ENCODE assay signal across 8 cellular contexts in the genomic region with DNA sequence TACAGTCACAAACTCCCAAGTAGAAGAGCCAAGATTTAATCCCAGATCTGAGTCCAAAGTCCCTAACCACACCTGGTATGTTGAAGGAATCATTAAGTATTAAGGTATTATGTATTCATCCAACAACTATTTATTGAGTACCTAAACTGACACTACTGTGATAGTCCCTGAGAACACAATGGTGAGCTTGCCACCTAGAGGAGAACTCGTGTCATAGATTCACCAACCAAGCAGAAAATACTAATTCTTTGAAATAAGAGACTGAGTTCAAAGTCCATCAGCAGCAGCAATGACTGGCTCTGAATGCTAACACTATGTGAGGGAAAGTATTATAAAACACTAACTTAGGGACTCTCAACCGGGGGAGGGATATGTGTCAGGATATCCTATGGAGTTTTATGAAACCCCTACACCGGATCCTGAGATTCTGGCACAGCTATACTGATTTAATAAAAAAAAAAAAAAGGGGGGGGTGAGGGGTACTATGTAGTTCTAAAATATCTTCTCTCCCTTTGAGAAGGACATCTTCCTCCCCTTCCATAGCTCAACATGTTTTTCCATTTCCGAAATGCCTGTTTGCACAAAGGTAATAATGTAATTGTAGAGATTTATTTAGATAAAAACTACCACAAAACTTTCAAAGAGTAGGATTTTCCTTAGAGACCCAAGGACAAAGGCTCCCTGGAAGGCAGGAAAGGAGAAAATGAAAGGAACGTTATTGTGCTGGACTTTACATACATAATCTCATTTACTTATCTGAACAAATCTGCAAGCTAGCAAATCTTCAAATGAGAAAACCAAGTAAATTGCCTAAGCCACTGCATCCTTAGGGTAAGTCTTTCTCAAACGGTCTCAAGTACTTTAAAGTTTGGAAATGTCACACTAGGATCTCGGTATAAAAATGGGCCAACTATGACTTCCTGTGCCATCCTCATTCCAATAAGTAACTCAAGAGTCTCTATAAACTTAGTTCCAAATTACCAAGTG. TPM values are rescaled to one million over a fixed set of nuclear protein-coding genes. Genes with fewer than 3 reads are reported as not detected.
A peak's percentile ranks its signal among the peaks of the same experiment; 100 is the strongest.
DNase-seq lines count a peak whose midpoint lies in the region; ATAC-seq, FAIRE-seq and TF ChIP-seq lines count a peak whose summit lies in the region.

No MANE protein-coding gene starts in this region.

- H3K27ac Mint-ChIP-seq in activated CD4-positive, alpha-beta memory T cell treated with anti-CD3 and anti-CD28 coated beads, Interleukin-2, amount 10 ng/mL, durations not matched to agents 7 days and 5 days: peak overlapping the region; percentile 84

- no peaks in the 10 kb centered on the region for H3K27me3 Mint-ChIP-seq in activated CD4-positive, alpha-beta memory T cell treated with anti-CD3 and anti-CD28 coated beads, Interleukin-2, amount 10 ng/mL, durations not matched to agents 7 days and 5 days

- 4 to 6% methylated on average over 7 of the region's 7 CpGs for WGBS in pancreas, 2 donors

- intact Hi-C loops in pancreas (cut with DNase I): no loop called here

- no peaks in the 10 kb centered on the region for H3K9me3 ChIP-seq in pancreas

- H3K27ac ChIP-seq in 22Rv1: peak overlapping the region; percentile 85
- H3K27ac ChIP-seq in pancreas: peak overlapping the region in 3 of 4 donors; percentile 77 to 90 (median 88)

- CTCF ChIA-PET in activated CD4-positive, alpha-beta memory T cell treated with anti-CD3 and anti-CD28 coated beads, Interleukin-2, amount 10 ng/mL, durations not matched to agents 7 days and 5 days (lab: Charles Lee): interaction anchor here (0.6 to 3.9 kb wide), 16 partner anchors 11 to 779 kb away, joined by 3 to 21 read pairs (median 4); a partner anchor contains a TSS

- POLR2A ChIA-PET in activated CD4-positive, alpha-beta memory T cell treated with anti-CD3 and anti-CD28 coated beads, Interleukin-2, amount 10 ng/mL, durations not matched to agents 7 days and 5 days (lab: Charles Lee): interaction anchor here (0.8 to 1.8 kb wide), 6 partner anchors 8 to 242 kb away, joined by 3 to 5 read pairs (median 3); no protein-coding TSS in a partner anchor

- no peak for FAIRE-seq in pancreas (lab: Jason Lieb, UNC)

- no peaks in the 10 kb centered on the region for H3K27me3 ChIP-seq in pancreas

- no peaks in the 10 kb centered on the region for H3K9me3 Mint-ChIP-seq in activated CD4-positive, alpha-beta memory T cell treated with anti-CD3 and anti-CD28 coated beads, Interleukin-2, amount 10 ng/mL, durations not matched to agents 7 days and 5 days

- peaks cover 59% of the 10 kb centered on the region for H3K4me1 Mint-ChIP-seq in activated CD4-positive, alpha-beta memory T cell treated with anti-CD3 and anti-CD28 coated beads, Interleukin-2, amount 10 ng/mL, durations not matched to agents 7 days and 5 days

- DNase-seq in ELR (ENCODE audit: low read depth) (peak; percentile 82), NCI-H2029 treated with DMSO at 0.1 percent for 48 hours (lab: John Stamatoyannopoulos, UW) (peak; percentile 2), fibroblast of villous mesenchyme (ENCODE audit: low read depth) (peak; percentile 78), pancreas (peak in 3 of 6 donors; percentile 40 to 59 (median 58)), T1000 (lab: John Stamatoyannopoulos, UW) (no peak)
- peak; percentile 38 for DNase-seq in activated CD4-positive, alpha-beta memory T cell treated with anti-CD3 and anti-CD28 coated beads, Interleukin-2, amount 10 ng/mL, durations not matched to agents 7 days and 5 days

- peak overlapping the region; percentile 98 for H3K4me3 Mint-ChIP-seq in activated CD4-positive, alpha-beta memory T cell treated with anti-CD3 and anti-CD28 coated beads, Interleukin-2, amount 10 ng/mL, durations not matched to agents 7 days and 5 days

- peak; percentile 39 for ATAC-seq in HG02610 (IDR thresholded peaks at IDR 0.05; ENCODE audit: unreplicated experiment)
- peak; percentile 62 to 77 (median 74) for ATAC-seq in pancreas

- H3K36me3 Mint-ChIP-seq in activated CD4-positive, alpha-beta memory T cell treated with anti-CD3 and anti-CD28 coated beads, Interleukin-2, amount 10 ng/mL, durations not matched to agents 7 days and 5 days (ENCODE audit: low read depth): peaks cover 17% of the 10 kb centered on the region

- H3K4me1 ChIP-seq in pancreas: peaks cover 27 to 53% (median 30%) of the 10 kb centered on the region in 3 donors

- TF ChIP-seq CTCF in 22Rv1 (IDR thresholded peaks at IDR 0.05) (peak; percentile 83), fibroblast of villous mesenchyme (IDR thresholded peaks at IDR 0.05; ENCODE audit: insufficient read depth, low read depth, low read length) (peak; percentile 79), pancreas (IDR thresholded peaks at IDR 0.05) (peak; percentile 39 to 59 (median 48))

- H3K4me3 ChIP-seq in fibroblast of villous mesenchyme (ENCODE audit: low read depth, low read length) (peak overlapping the region; percentile 89), pancreas (peak overlapping the region in 2 of 4 donors; percentile 89 to 90)

- no peaks in the 10 kb centered on the region for H3K36me3 ChIP-seq in pancreas

RNA-seq across cellular contexts. Expression of a gene that starts 1.5 kb away (rescaled TPM):
- total RNA-seq in activated CD4-positive, alpha-beta memory T cell treated with anti-CD3 and anti-CD28 coated beads, Interleukin-2, amount 10 ng/mL, durations not matched to agents 7 days and 5 days: 100 to 1,000 TPM; 104 to 105 TPM
- total RNA-seq in fibroblast of villous mesenchyme (163 and 256 TPM in 2 replicates), pancreas (10 to 100 TPM; 39.9 to 69.4 (median 59.3) TPM)
- polyA plus RNA-seq in pancreas: 10 to 100 TPM; 16.7 to 32.5 TPM

RNA-seq across cellular contexts. Expression of a gene that starts 17.2 kb away (rescaled TPM):
- not detected for total RNA-seq in activated CD4-positive, alpha-beta memory T cell treated with anti-CD3 and anti-CD28 coated beads, Interleukin-2, amount 10 ng/mL, durations not matched to agents 7 days and 5 days
- total RNA-seq in fibroblast of villous mesenchyme: not detected in 2 replicates
- not detected for total RNA-seq in pancreas
- under 1 TPM in 1 of 2 donors, not detected in 1; 0.84 TPM for polyA plus RNA-seq in pancreas

RNA-seq across cellular contexts. Expression of a gene that starts 56.6 kb away (rescaled TPM):
- 10 to 100 TPM; 45.2 to 48.2 TPM for total RNA-seq in activated CD4-positive, alpha-beta memory T cell treated with anti-CD3 and anti-CD28 coated beads, Interleukin-2, amount 10 ng/mL, durations not matched to agents 7 days and 5 days
- total RNA-seq in fibroblast of villous mesenchyme (62.2 and 79.5 TPM in 2 replicates), pancreas (10 to 100 TPM; 12.9 to 21.5 (median 18.8) TPM)
- 10 to 100 TPM; 28.2 to 32.7 TPM for polyA plus RNA-seq in pancreas
